ENCODE assay signal across 24 cellular contexts in genomic region chr2:105600949-105601708, GRCh38.
"Had no signal": no experiment of that assay in that cellular context is flagged by ENCODE, and none has a peak within 500 bp of the region (broad histone marks: within the 10 kb centered on the region; RNA-seq: fewer than 3 reads in every experiment).

No MANE protein-coding gene starts in this region.

- DNase-seq: activated CD4-positive, alpha-beta T cell treated with anti-CD3 and anti-CD28 coated beads, Interleukin-2, amount 50 U/mL, for 1 hour; activated CD4-positive, CD25-positive, alpha-beta regulatory T cell treated with anti-CD3 and anti-CD28 coated beads, Interleukin-2, amount 50 U/mL, for 72 hours; activated CD8-positive, alpha-beta memory T cell treated with anti-CD3 and anti-CD28 coated beads, Interleukin-2, amount 50 U/mL, for 48 hours; activated gamma-delta T cell; effector memory CD4-positive, alpha-beta T cell; esophagus squamous epithelium; foreskin keratinocyte; hippocampal formation; left ventricle myocardium superior; mucosa of descending colon; naive B cell; ovary; right lobe of liver; stimulated activated CD4-positive, alpha-beta T cell treated with anti-CD3 and anti-CD28 coated beads, Interleukin-4, amount 100 ng/mL, for 24 hours; T-cell; upper lobe of right lung had no signal

- H3K9me3 Mint-ChIP-seq: activated naive CD4-positive, alpha-beta T cell treated with anti-CD3 and anti-CD28 coated beads, Interleukin-2, amount 50 U/mL, for 24 hours; dendritic cell treated with granulocyte-macrophage colony-stimulating factor and Interleukin-4, amounts not matched to agents 40 ng/mL and 50 ng/mL, for 4 days; naive B cell; stimulated activated effector memory CD8-positive, alpha-beta T cell treated with anti-CD3 and anti-CD28 coated beads, Interleukin-12 subunit alpha, Interleukin-12 subunit beta, amount 100 ng/mL, for 72 hours; T-cell had no signal

- FAIRE-seq: bronchial epithelial cell, endothelial cell of umbilical vein, keratinocyte had no signal

- H3K27ac ChIP-seq: esophagus squamous epithelium, foreskin keratinocyte, ovary, right lobe of liver, SK-N-MC, thoracic aorta, upper lobe of right lung had no signal

- H3K36me3 ChIP-seq: esophagus squamous epithelium, ovary, right lobe of liver, thoracic aorta, upper lobe of right lung had no signal

- H3K27me3 ChIP-seq: esophagus squamous epithelium, ovary, right lobe of liver, upper lobe of right lung had no signal

- H3K4me1 ChIP-seq: foreskin keratinocyte, right lobe of liver, upper lobe of right lung had no signal

- H3K36me3 Mint-ChIP-seq: activated naive CD4-positive, alpha-beta T cell treated with anti-CD3 and anti-CD28 coated beads, Interleukin-2, amount 50 U/mL, for 24 hours; naive B cell; stimulated activated effector memory CD8-positive, alpha-beta T cell treated with anti-CD3 and anti-CD28 coated beads, Interleukin-12 subunit alpha, Interleukin-12 subunit beta, amount 100 ng/mL, for 72 hours; T-cell had no signal

- ATAC-seq: foreskin keratinocyte; left ventricle myocardium superior; mucosa of descending colon; right lobe of liver; stimulated activated effector memory CD8-positive, alpha-beta T cell treated with anti-CD3 and anti-CD28 coated beads, Interleukin-12 subunit alpha, Interleukin-12 subunit beta, amount 100 ng/mL, for 72 hours; T-cell; upper lobe of right lung had no signal

- H3K4me1 Mint-ChIP-seq: activated naive CD4-positive, alpha-beta T cell treated with anti-CD3 and anti-CD28 coated beads, Interleukin-2, amount 50 U/mL, for 24 hours; stimulated activated effector memory CD8-positive, alpha-beta T cell treated with anti-CD3 and anti-CD28 coated beads, Interleukin-12 subunit alpha, Interleukin-12 subunit beta, amount 100 ng/mL, for 72 hours had no signal

- H3K27ac Mint-ChIP-seq: activated naive CD4-positive, alpha-beta T cell treated with anti-CD3 and anti-CD28 coated beads, Interleukin-2, amount 50 U/mL, for 24 hours; dendritic cell treated with granulocyte-macrophage colony-stimulating factor and Interleukin-4, amounts not matched to agents 40 ng/mL and 50 ng/mL, for 4 days; stimulated activated effector memory CD8-positive, alpha-beta T cell treated with anti-CD3 and anti-CD28 coated beads, Interleukin-12 subunit alpha, Interleukin-12 subunit beta, amount 100 ng/mL, for 72 hours; T-cell had no signal

- H3K27me3 Mint-ChIP-seq: activated naive CD4-positive, alpha-beta T cell treated with anti-CD3 and anti-CD28 coated beads, Interleukin-2, amount 50 U/mL, for 24 hours; dendritic cell treated with granulocyte-macrophage colony-stimulating factor and Interleukin-4, amounts not matched to agents 40 ng/mL and 50 ng/mL, for 4 days had no signal

- H3K9me3 ChIP-seq: esophagus squamous epithelium, mucosa of descending colon, ovary, right lobe of liver, thoracic aorta, upper lobe of right lung had no signal

- H3K4me3 ChIP-seq: esophagus squamous epithelium, mucosa of descending colon, ovary, right lobe of liver, SK-N-MC, thoracic aorta, upper lobe of right lung had no signal

- H3K4me3 Mint-ChIP-seq: activated naive CD4-positive, alpha-beta T cell treated with anti-CD3 and anti-CD28 coated beads, Interleukin-2, amount 50 U/mL, for 24 hours; dendritic cell treated with granulocyte-macrophage colony-stimulating factor and Interleukin-4, amounts not matched to agents 40 ng/mL and 50 ng/mL, for 4 days; naive B cell; stimulated activated effector memory CD8-positive, alpha-beta T cell treated with anti-CD3 and anti-CD28 coated beads, Interleukin-12 subunit alpha, Interleukin-12 subunit beta, amount 100 ng/mL, for 72 hours; T-cell had no signal
